ENCODE assay signal across 23 cellular contexts in the genomic region with DNA sequence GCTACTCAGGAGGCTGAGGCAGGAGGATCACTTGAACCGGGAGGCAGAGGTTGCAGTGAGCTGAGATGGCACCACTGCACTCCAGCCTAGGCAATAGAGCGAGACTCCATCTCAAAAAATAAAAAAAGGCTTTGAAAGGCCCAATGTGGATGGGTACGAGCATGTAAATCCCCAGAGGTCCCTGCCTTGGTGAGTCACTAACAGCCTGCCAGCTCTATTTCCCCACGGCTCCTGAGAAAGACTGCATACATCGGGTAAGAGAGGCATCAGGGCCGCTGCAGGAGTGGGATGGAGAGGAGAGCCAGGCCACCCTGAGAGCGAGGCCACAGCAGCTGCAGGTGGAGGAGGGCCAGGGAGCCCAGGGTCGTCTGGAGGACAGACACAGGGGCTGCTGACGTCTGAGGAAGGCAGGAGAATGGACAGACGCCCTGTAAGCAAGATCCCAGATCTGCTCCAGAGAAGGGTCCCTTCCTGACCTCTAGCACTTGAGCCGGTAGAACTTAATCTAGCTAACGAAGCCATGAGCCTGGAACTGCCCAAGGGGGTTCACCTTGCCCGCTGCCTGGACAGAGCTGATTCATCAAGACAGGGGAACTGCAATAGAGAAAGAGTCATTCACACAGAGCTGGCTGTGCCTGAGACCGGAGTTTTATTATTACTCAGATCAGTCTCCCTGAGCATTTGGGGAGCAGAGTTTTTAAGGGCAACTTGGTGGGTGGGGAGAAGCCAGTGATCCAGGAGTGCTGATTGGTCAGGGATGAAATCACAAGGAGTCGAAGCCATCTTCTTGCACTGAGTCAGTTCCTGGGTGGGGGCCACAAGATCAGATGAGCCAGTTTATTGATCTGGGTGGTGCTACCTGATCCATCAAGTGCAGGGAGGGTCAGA. TPM values are rescaled to one million over a fixed set of nuclear protein-coding genes. Genes with fewer than 3 reads are reported as not detected.
DNase-seq lines count a peak whose midpoint lies in the region; ATAC-seq and TF ChIP-seq lines count a peak whose summit lies in the region.
"Had no signal": no experiment of that assay in that cellular context is flagged by ENCODE, and none has a peak within 500 bp of the region (broad histone marks: within the 10 kb centered on the region; RNA-seq: fewer than 3 reads in every experiment).

No MANE protein-coding gene starts in this region.

- no peak for TF ChIP-seq EP300 in gastroesophageal sphincter (IDR thresholded peaks at IDR 0.05)

- H3K27me3 ChIP-seq in H7 (ENCODE audit: control insufficient read depth, insufficient read depth, low read length): no peaks in the 10 kb centered on the region
- peaks cover 35% of the 10 kb centered on the region for H3K27me3 ChIP-seq in gastroesophageal sphincter
- H3K27me3 ChIP-seq: adrenal gland, left lung, neutrophil, SJSA1, uterus had no signal

- no peak for TF ChIP-seq CTCF in GM12864 (IDR thresholded peaks at IDR 0.05; ENCODE audit: low read depth, low read length, missing control alignments)
- no peak for TF ChIP-seq CTCF in activated B cell treated with CpG ODN at 0.5 μM for 24 hours (IDR thresholded peaks at IDR 0.05)
- TF ChIP-seq CTCF in gastroesophageal sphincter (IDR thresholded peaks at IDR 0.05): no peak

- CTCF ChIA-PET in activated B cell treated with CpG ODN at 0.5 μM for 24 hours (lab: Charles Lee): no interaction called here

- DNase-seq in activated naive CD4-positive, alpha-beta T cell treated with anti-CD3 and anti-CD28 coated beads, Interleukin-2, amount 50 U/mL, for 72 hours (ENCODE audit: low spot score in 2 of 2): peak in 1 of 2 donors; percentile 63
- no peak for DNase-seq in activated naive CD4-positive, alpha-beta T cell treated with anti-CD3 and anti-CD28 coated beads, Interleukin-2, amount 50 U/mL, for 16 hours
- DNase-seq in GM12864 (ENCODE audit: low read depth) (peak; percentile 51), activated B cell treated with CpG ODN at 0.5 μM for 24 hours (no peak), NCI-H146 (lab: John Stamatoyannopoulos, UW) (no peak), H7 (no peak)
- no peak for DNase-seq in stimulated activated effector memory CD8-positive, alpha-beta T cell treated with anti-CD3 and anti-CD28 coated beads, Interleukin-12 subunit alpha, Interleukin-12 subunit beta, amount 100 ng/mL, for 72 hours (ENCODE audit: low spot score in 2 of 2)
- DNase-seq: activated CD4-positive, alpha-beta T cell treated with anti-CD3 and anti-CD28 coated beads, Interleukin-2, amount 10 ng/mL, durations not matched to agents 24 days and 14 days; adrenal gland; Caco-2; left lung; NCI-H526; PC-9; retina; substantia nigra; uterus had no signal

- H3K27ac Mint-ChIP-seq in activated naive CD4-positive, alpha-beta T cell treated with anti-CD3 and anti-CD28 coated beads, Interleukin-2, amount 50 U/mL, for 72 hours: peak overlapping the region; percentile 31 to 58
- H3K27ac Mint-ChIP-seq in activated B cell treated with CpG ODN at 0.5 μM for 24 hours: no peak overlapping the region
- H3K27ac Mint-ChIP-seq in stimulated activated effector memory CD8-positive, alpha-beta T cell treated with anti-CD3 and anti-CD28 coated beads, Interleukin-12 subunit alpha, Interleukin-12 subunit beta, amount 100 ng/mL, for 72 hours: no peak overlapping the region
- H3K27ac Mint-ChIP-seq: activated CD4-positive, alpha-beta T cell treated with anti-CD3 and anti-CD28 coated beads, Interleukin-2, amount 10 ng/mL, durations not matched to agents 24 days and 14 days; activated T-helper 1 cell treated with anti-CD3 and anti-CD28 coated beads, Interleukin-12 subunit alpha, Interleukin-12 subunit beta, Interleukin-2, Interleukin-4 antibody, amounts not matched to agents 30 ng/mL and 10 ng/mL and 1 ng/mL, durations not matched to agents 14 hours and 24 hours and 36 hours had no signal

- no peak overlapping the region for H3K27ac ChIP-seq in gastroesophageal sphincter
- H3K27ac ChIP-seq: adrenal gland, KMS-11, left lung, neutrophil, PC-9, SJSA1, uterus had no signal

- peaks cover 13% of the 10 kb centered on the region for H3K27me3 Mint-ChIP-seq in activated B cell treated with CpG ODN at 0.5 μM for 24 hours
- H3K27me3 Mint-ChIP-seq: activated CD4-positive, alpha-beta T cell treated with anti-CD3 and anti-CD28 coated beads, Interleukin-2, amount 10 ng/mL, durations not matched to agents 24 days and 14 days had no signal

- no peak for TF ChIP-seq POLR2A in gastroesophageal sphincter (IDR thresholded peaks at IDR 0.05)

- 59 to 74% methylated on average over 3 to 11 of the region's 15 CpGs for WGBS in gastroesophageal sphincter (ENCODE audit: low coverage in 1 of 2), 2 donors

- H3K36me3 ChIP-seq in H7 (replicated peaks; ENCODE audit: control insufficient read depth, insufficient read depth, low read length): no peaks in the 10 kb centered on the region
- no peaks in the 10 kb centered on the region for H3K36me3 ChIP-seq in gastroesophageal sphincter
- H3K36me3 ChIP-seq: adrenal gland, left lung, neutrophil, SJSA1, uterus had no signal

- POLR2A ChIA-PET in activated B cell treated with CpG ODN at 0.5 μM for 24 hours (lab: Charles Lee): no interaction called here

- peaks cover 18% of the 10 kb centered on the region for H3K4me1 Mint-ChIP-seq in activated B cell treated with CpG ODN at 0.5 μM for 24 hours
- peaks cover 11% of the 10 kb centered on the region for H3K4me1 Mint-ChIP-seq in stimulated activated effector memory CD8-positive, alpha-beta T cell treated with anti-CD3 and anti-CD28 coated beads, Interleukin-12 subunit alpha, Interleukin-12 subunit beta, amount 100 ng/mL, for 72 hours

- peaks cover 0 to 8% (median 0%) of the 10 kb centered on the region in 3 donors for H3K9me3 ChIP-seq in gastroesophageal sphincter
- H3K9me3 ChIP-seq: adrenal gland, left lung, neutrophil, SJSA1, uterus had no signal

- H3K4me1 ChIP-seq in gastroesophageal sphincter: no peaks in the 10 kb centered on the region
- H3K4me1 ChIP-seq: adrenal gland, left lung, SJSA1, uterus had no signal

- H3K9me3 Mint-ChIP-seq in activated naive CD4-positive, alpha-beta T cell treated with anti-CD3 and anti-CD28 coated beads, Interleukin-2, amount 50 U/mL, for 72 hours: peaks cover 11 to 16% of the 10 kb centered on the region in 2 donors
- H3K9me3 Mint-ChIP-seq in activated B cell treated with CpG ODN at 0.5 μM for 24 hours: peaks cover 5% of the 10 kb centered on the region
- H3K9me3 Mint-ChIP-seq in stimulated activated effector memory CD8-positive, alpha-beta T cell treated with anti-CD3 and anti-CD28 coated beads, Interleukin-12 subunit alpha, Interleukin-12 subunit beta, amount 100 ng/mL, for 72 hours: no peaks in the 10 kb centered on the region

- H3K36me3 Mint-ChIP-seq in activated naive CD4-positive, alpha-beta T cell treated with anti-CD3 and anti-CD28 coated beads, Interleukin-2, amount 50 U/mL, for 72 hours: peaks cover 11 to 20% of the 10 kb centered on the region in 2 donors
- H3K36me3 Mint-ChIP-seq in activated B cell treated with CpG ODN at 0.5 μM for 24 hours (ENCODE audit: low read depth): no peaks in the 10 kb centered on the region
- no peaks in the 10 kb centered on the region for H3K36me3 Mint-ChIP-seq in stimulated activated effector memory CD8-positive, alpha-beta T cell treated with anti-CD3 and anti-CD28 coated beads, Interleukin-12 subunit alpha, Interleukin-12 subunit beta, amount 100 ng/mL, for 72 hours

- H3K4me3 ChIP-seq in GM12864 (ENCODE audit: low read depth, low read length): no peak overlapping the region
- no peak overlapping the region for H3K4me3 ChIP-seq in H7 (ENCODE audit: insufficient read depth, low read depth, low read length)
- no peak overlapping the region for H3K4me3 ChIP-seq in gastroesophageal sphincter
- H3K4me3 ChIP-seq: adrenal gland, left lung, PC-9, SJSA1, uterus had no signal

- ATAC-seq in activated naive CD4-positive, alpha-beta T cell treated with anti-CD3 and anti-CD28 coated beads, Interleukin-2, amount 50 U/mL, for 72 hours: peak; percentile 28 to 82
- ATAC-seq in activated B cell treated with CpG ODN at 0.5 μM for 24 hours (ENCODE audit: low read depth): no peak
- ATAC-seq in stimulated activated effector memory CD8-positive, alpha-beta T cell treated with anti-CD3 and anti-CD28 coated beads, Interleukin-12 subunit alpha, Interleukin-12 subunit beta, amount 100 ng/mL, for 72 hours: peak; percentile 76
- no peak for ATAC-seq in gastroesophageal sphincter

- intact Hi-C loops in activated B cell treated with CpG ODN at 0.5 μM for 24 hours (cut with micrococcal nuclease): no loop called here

- peak overlapping the region; percentile 44 for H3K4me3 Mint-ChIP-seq in activated B cell treated with CpG ODN at 0.5 μM for 24 hours
- H3K4me3 Mint-ChIP-seq in stimulated activated effector memory CD8-positive, alpha-beta T cell treated with anti-CD3 and anti-CD28 coated beads, Interleukin-12 subunit alpha, Interleukin-12 subunit beta, amount 100 ng/mL, for 72 hours: no peak overlapping the region
- H3K4me3 Mint-ChIP-seq: activated CD4-positive, alpha-beta T cell treated with anti-CD3 and anti-CD28 coated beads, Interleukin-2, amount 10 ng/mL, durations not matched to agents 24 days and 14 days; activated T-helper 1 cell treated with anti-CD3 and anti-CD28 coated beads, Interleukin-12 subunit alpha, Interleukin-12 subunit beta, Interleukin-2, Interleukin-4 antibody, amounts not matched to agents 30 ng/mL and 10 ng/mL and 1 ng/mL, durations not matched to agents 14 hours and 24 hours and 36 hours had no signal

RNA-seq across cellular contexts. Expression of gene KRTAP5-9, which starts 5.1 kb away (rescaled TPM):
- not detected for total RNA-seq in activated naive CD4-positive, alpha-beta T cell treated with anti-CD3 and anti-CD28 coated beads, Interleukin-2, amount 50 U/mL, for 72 hours
- total RNA-seq in activated B cell treated with CpG ODN at 0.5 μM for 24 hours (0.37 and 0.53 TPM in 2 replicates), gastroesophageal sphincter (not detected)
- not detected in 2 replicates for total RNA-seq in H7 (2014; rRNA removed; shearing (Covaris generic))
- total RNA-seq: activated CD4-positive, alpha-beta T cell treated with anti-CD3 and anti-CD28 coated beads, Interleukin-2, amount 10 ng/mL, durations not matched to agents 24 days and 14 days; activated T-helper 1 cell treated with anti-CD3 and anti-CD28 coated beads, Interleukin-12 subunit alpha, Interleukin-12 subunit beta, Interleukin-2, Interleukin-4 antibody, amounts not matched to agents 30 ng/mL and 10 ng/mL and 1 ng/mL, durations not matched to agents 14 hours and 24 hours and 36 hours; Caco-2; G401; glomerular endothelial cell; PC-9; SJSA1; uterus had no signal

RNA-seq across cellular contexts. Expression of gene KRTAP5-8, which starts 5.3 kb away (rescaled TPM):
- total RNA-seq in activated naive CD4-positive, alpha-beta T cell treated with anti-CD3 and anti-CD28 coated beads, Interleukin-2, amount 50 U/mL, for 72 hours: not detected
- 0.20 and 0.42 TPM in 2 replicates for total RNA-seq in activated B cell treated with CpG ODN at 0.5 μM for 24 hours
- total RNA-seq in H7 (2014; rRNA removed; shearing (Covaris generic)): not detected in 2 replicates
- under 1 TPM in 1 of 4 donors, not detected in 3; 0.27 TPM for total RNA-seq in gastroesophageal sphincter
- total RNA-seq: activated CD4-positive, alpha-beta T cell treated with anti-CD3 and anti-CD28 coated beads, Interleukin-2, amount 10 ng/mL, durations not matched to agents 24 days and 14 days; activated T-helper 1 cell treated with anti-CD3 and anti-CD28 coated beads, Interleukin-12 subunit alpha, Interleukin-12 subunit beta, Interleukin-2, Interleukin-4 antibody, amounts not matched to agents 30 ng/mL and 10 ng/mL and 1 ng/mL, durations not matched to agents 14 hours and 24 hours and 36 hours; Caco-2; G401; glomerular endothelial cell; PC-9; SJSA1 had no signal

RNA-seq across cellular contexts. Expression of gene KRTAP5-7, which starts 16.0 kb away (rescaled TPM):
- total RNA-seq in activated naive CD4-positive, alpha-beta T cell treated with anti-CD3 and anti-CD28 coated beads, Interleukin-2, amount 50 U/mL, for 72 hours: not detected
- 0.24 and 0.49 TPM in 2 replicates for total RNA-seq in activated B cell treated with CpG ODN at 0.5 μM for 24 hours
- total RNA-seq in H7 (2014; rRNA removed; shearing (Covaris generic)): not detected in 2 replicates
- total RNA-seq in gastroesophageal sphincter: not detected
- total RNA-seq: activated CD4-positive, alpha-beta T cell treated with anti-CD3 and anti-CD28 coated beads, Interleukin-2, amount 10 ng/mL, durations not matched to agents 24 days and 14 days; Caco-2; G401; glomerular endothelial cell; PC-9; SJSA1 had no signal

RNA-seq across cellular contexts. Expression of gene KRTAP5-10, which starts 22.3 kb away (rescaled TPM):
- not detected for total RNA-seq in activated naive CD4-positive, alpha-beta T cell treated with anti-CD3 and anti-CD28 coated beads, Interleukin-2, amount 50 U/mL, for 72 hours
- 0.27 TPM in 1 of 2 replicates, not detected in the other for total RNA-seq in activated B cell treated with CpG ODN at 0.5 μM for 24 hours
- total RNA-seq in H7 (2014; rRNA removed; shearing (Covaris generic)): 0.14 TPM in 1 of 2 replicates, not detected in the other
- not detected for total RNA-seq in gastroesophageal sphincter
- total RNA-seq: activated CD4-positive, alpha-beta T cell treated with anti-CD3 and anti-CD28 coated beads, Interleukin-2, amount 10 ng/mL, durations not matched to agents 24 days and 14 days; activated T-helper 1 cell treated with anti-CD3 and anti-CD28 coated beads, Interleukin-12 subunit alpha, Interleukin-12 subunit beta, Interleukin-2, Interleukin-4 antibody, amounts not matched to agents 30 ng/mL and 10 ng/mL and 1 ng/mL, durations not matched to agents 14 hours and 24 hours and 36 hours; adrenal gland; Caco-2; G401; glomerular endothelial cell; left lung; PC-9; SJSA1 had no signal

RNA-seq across cellular contexts. Expression of gene KRTAP5-11, which starts 39.6 kb away (rescaled TPM):
- not detected for total RNA-seq in activated naive CD4-positive, alpha-beta T cell treated with anti-CD3 and anti-CD28 coated beads, Interleukin-2, amount 50 U/mL, for 72 hours
- total RNA-seq in activated B cell treated with CpG ODN at 0.5 μM for 24 hours (not detected in 2 replicates), gastroesophageal sphincter (not detected)
- 0.92 TPM in 1 of 2 replicates, not detected in the other for total RNA-seq in H7 (2014; rRNA removed; shearing (Covaris generic))
- total RNA-seq: activated CD4-positive, alpha-beta T cell treated with anti-CD3 and anti-CD28 coated beads, Interleukin-2, amount 10 ng/mL, durations not matched to agents 24 days and 14 days; activated T-helper 1 cell treated with anti-CD3 and anti-CD28 coated beads, Interleukin-12 subunit alpha, Interleukin-12 subunit beta, Interleukin-2, Interleukin-4 antibody, amounts not matched to agents 30 ng/mL and 10 ng/mL and 1 ng/mL, durations not matched to agents 14 hours and 24 hours and 36 hours; adrenal gland; Caco-2; G401; glomerular endothelial cell; left lung; PC-9; SJSA1; uterus had no signal

Comparison
In these comparisons a context has a peak if more than half of its experiments do, and no peak if none do; other contexts are left out.
1. ATAC-seq: peak in activated naive CD4-positive, alpha-beta T cell treated with anti-CD3 and anti-CD28 coated beads, Interleukin-2, amount 50 U/mL, for 72 hours (2 of 2) and stimulated activated effector memory CD8-positive, alpha-beta T cell treated with anti-CD3 and anti-CD28 coated beads, Interleukin-12 subunit alpha, Interleukin-12 subunit beta, amount 100 ng/mL, for 72 hours (single experiment); none in activated B cell treated with CpG ODN at 0.5 μM for 24 hours (single experiment) and gastroesophageal sphincter (single experiment).
2. H3K27ac Mint-ChIP-seq: peak in activated naive CD4-positive, alpha-beta T cell treated with anti-CD3 and anti-CD28 coated beads, Interleukin-2, amount 50 U/mL, for 72 hours (2 of 2); none in activated B cell treated with CpG ODN at 0.5 μM for 24 hours (single experiment) and stimulated activated effector memory CD8-positive, alpha-beta T cell treated with anti-CD3 and anti-CD28 coated beads, Interleukin-12 subunit alpha, Interleukin-12 subunit beta, amount 100 ng/mL, for 72 hours (single experiment).